In genomic region chr1:18608534-18608933, GRCh38 we compare ENCODE assay signal across 25 cellular contexts. TPM values are rescaled to one million over a fixed set of nuclear protein-coding genes. Genes with fewer than 3 reads are reported as not detected.
DNase-seq lines count a peak whose midpoint lies in the region; ATAC-seq, FAIRE-seq and TF ChIP-seq lines count a peak whose summit lies in the region.
"Had no signal": no experiment of that assay in that cellular context is flagged by ENCODE, and none has a peak within 500 bp of the region (broad histone marks: within the 10 kb centered on the region; RNA-seq: fewer than 3 reads in every experiment).

No MANE protein-coding gene starts in this region.

- ATAC-seq in SK-N-SH treated with all-trans-retinoic acid at 6 μM for 48 hours (no peak), HG03108 (IDR thresholded peaks at IDR 0.05; ENCODE audit: unreplicated experiment) (no peak)

- no peak overlapping the region for H2BK20ac ChIP-seq in H1 (ENCODE audit: low read length)

- H3F3A ChIP-seq in SK-N-SH (replicated peaks; ENCODE audit: insufficient read depth) (no peaks in the 10 kb centered on the region), Loucy (ENCODE audit: low read depth) (no peaks in the 10 kb centered on the region)

- H4K8ac ChIP-seq in H1 (ENCODE audit: extremely low read depth, insufficient read depth, low read length), result no peak overlapping the region

- H3K4me2 ChIP-seq in SK-N-SH, result no peak overlapping the region
- H3K4me2 ChIP-seq in Loucy (ENCODE audit: low read depth, low read length, poor library complexity, severe bottlenecking), result no peak overlapping the region
- H3K4me2 ChIP-seq in H1 (ENCODE audit: insufficient read depth in 1 of 2, low read depth in 2 of 2, low read length in 2 of 2), result no peak overlapping the region

- TF ChIP-seq EP300 in SK-N-SH (IDR thresholded peaks at IDR 0.05; ENCODE audit: borderline replicate concordance in 1 of 2, low read depth in 1 of 2, low read length in 1 of 2) (no peak), H1 (IDR thresholded peaks at IDR 0.05; ENCODE audit: borderline replicate concordance in 1 of 2, low read depth in 2 of 2, low read length in 2 of 2) (no peak)

- no peak overlapping the region for H2BK12ac ChIP-seq in H1 (ENCODE audit: low read depth, low read length)

- H3K79me1 ChIP-seq in H1 (ENCODE audit: low read depth, low read length), result no peaks in the 10 kb centered on the region

- H3K27me3 ChIP-seq in SK-N-SH (ENCODE audit: insufficient read depth), result no peaks in the 10 kb centered on the region
- H3K27me3 ChIP-seq in Loucy (ENCODE audit: insufficient read depth, low read length, poor library complexity, severe bottlenecking), result no peaks in the 10 kb centered on the region
- peaks cover 0 to 2% (median under 1%) of the 10 kb centered on the region in 4 experiments; a peak in 1 of 7 replicates for H3K27me3 ChIP-seq in H1 (replicated peaks in 1 of 4; ENCODE audit: control insufficient read depth in 3 of 4, extremely low read depth in 1 of 4, insufficient read depth in 3 of 4, low read length in 3 of 4)
- peaks cover 95% of the 10 kb centered on the region for H3K27me3 ChIP-seq in left ventricle myocardium inferior (ENCODE audit: low read depth)

- H3K9me2 ChIP-seq in SK-N-SH, result no peaks in the 10 kb centered on the region
- H3K9me2 ChIP-seq in Loucy (replicated peaks; ENCODE audit: low read depth, low read length), result no peaks in the 10 kb centered on the region

- intact Hi-C loops in left ventricle myocardium inferior (cut with micrococcal nuclease), result no loop called here

- H3K4me1 ChIP-seq in SK-N-SH (ENCODE audit: control insufficient read depth in 1 of 2, insufficient read depth in 2 of 2, low read depth in 1 of 2, low read length in 1 of 2), result no peaks in the 10 kb centered on the region
- H3K4me1 ChIP-seq in Loucy (ENCODE audit: insufficient read depth, low read length, poor library complexity, severe bottlenecking), result no peaks in the 10 kb centered on the region
- peaks cover 0 to 5% (median 0%) of the 10 kb centered on the region in 4 experiments; a peak in 2 of 7 replicates for H3K4me1 ChIP-seq in H1 (replicated peaks in 1 of 4; ENCODE audit: control insufficient read depth in 3 of 4, insufficient read depth in 4 of 4, low read length in 3 of 4)
- H3K4me1 ChIP-seq in left ventricle myocardium inferior, result no peaks in the 10 kb centered on the region

- no peak overlapping the region for H3K14ac ChIP-seq in H1 (ENCODE audit: insufficient read length)

- 31% methylated on average over 1 of the region's 1 CpG for WGBS in SK-N-SH (ENCODE audit: low lambda C conversion rate)
- WGBS in H1 (ENCODE audit: extremely low coverage in 1 of 2, insufficient coverage in 1 of 2, insufficient read length in 1 of 2, insufficient replicate concordance in 2 of 2, low coverage in 1 of 2, low lambda C conversion rate in 2 of 2, missing lambda C conversion rate in 1 of 2), 2 experiments, result 100% methylated on average over 1 of the region's 1 CpG; no CpG with 5 or more reads in 1 of the 2 experiments

- no peak overlapping the region for H4K91ac ChIP-seq in H1 (replicated peaks; ENCODE audit: insufficient read length, low read length)

- H3K36me3 ChIP-seq in SK-N-SH (replicated peaks in 1 of 2; ENCODE audit: control insufficient read depth in 1 of 2, insufficient read depth in 2 of 2, low read length in 1 of 2) (no peaks in the 10 kb centered on the region), Loucy (ENCODE audit: insufficient read depth, low read length) (no peaks in the 10 kb centered on the region), H1 (ENCODE audit: control insufficient read depth in 2 of 4, insufficient read depth in 4 of 4, low read length in 3 of 4) (no peaks in the 10 kb centered on the region), left ventricle myocardium inferior (no peaks in the 10 kb centered on the region)

- H2AFZ ChIP-seq in SK-N-SH (ENCODE audit: low read depth) (no peak overlapping the region), Loucy (ENCODE audit: low read length) (no peak overlapping the region), H1 (ENCODE audit: low read length) (no peak overlapping the region)

- H2BK15ac ChIP-seq in H1 (ENCODE audit: low read length), result no peak overlapping the region

- no peak for TF ChIP-seq POLR2A in H1 (IDR thresholded peaks at IDR 0.05; ENCODE audit: control extremely low read depth in 1 of 2, low read depth in 2 of 2, low read length in 2 of 2)

- POLR2A ChIA-PET in SK-N-SH (lab: Yijun Ruan, JAX) (no interaction called here), H1 (lab: Charles Lee; ENCODE audit: partially characterized antibody) (no interaction called here)

- H2BK120ac ChIP-seq in H1 (replicated peaks; ENCODE audit: low read depth, low read length), result no peak overlapping the region

- H4K20me1 ChIP-seq in SK-N-SH (ENCODE audit: insufficient read depth) (no peaks in the 10 kb centered on the region), Loucy (ENCODE audit: insufficient read depth, low read length, poor library complexity, severe bottlenecking) (no peaks in the 10 kb centered on the region), H1 (replicated peaks in 1 of 2; ENCODE audit: control insufficient read depth in 1 of 2, insufficient read depth in 2 of 2, low read length in 2 of 2) (no peaks in the 10 kb centered on the region)

- H3K9ac ChIP-seq in SK-N-SH, result no peak overlapping the region
- H3K9ac ChIP-seq in Loucy (ENCODE audit: low read depth, low read length, poor library complexity, severe bottlenecking), result no peak overlapping the region
- H3K9ac ChIP-seq in H1 (replicated peaks in 1 of 4; ENCODE audit: extremely low read depth in 1 of 4, low read depth in 3 of 4, low read length in 3 of 4), result no peak overlapping the region

- no peak overlapping the region for H3K18ac ChIP-seq in H1 (ENCODE audit: extremely low read depth, low read length)

- H2AK5ac ChIP-seq in H1 (ENCODE audit: low read depth, low read length), result no peak overlapping the region

- no peaks in the 10 kb centered on the region; the same call in 1 of the 2 replicates for H3K23me2 ChIP-seq in H1 (ENCODE audit: low read depth, low read length)

- H3K56ac ChIP-seq in H1 (replicated peaks; ENCODE audit: insufficient read length, low read depth, low read length), result no peak overlapping the region

- DNase-seq in SK-N-SH, result no peak
- DNase-seq in H1 (ENCODE audit: low read depth in 1 of 2, low spot score in 2 of 2), result no peak
- DNase-seq in NCI-H128 (lab: John Stamatoyannopoulos, UW; ENCODE audit: unreplicated experiment), result no peak
- no peak for DNase-seq in RPMI8226
- DNase-seq in left ventricle myocardium inferior, result no peak
- DNase-seq: activated CD4-positive, alpha-beta memory T cell treated with anti-CD3 and anti-CD28 coated beads, Interleukin-2, amount 10 ng/mL, durations not matched to agents 7 days and 5 days; activated naive CD4-positive, alpha-beta T cell treated with Interleukin-2 at 50 U/mL for 16 hours; amygdala; HCEC 1CT; islet precursor cell; NCI-H1105 treated with DMSO at 0.1 percent for 48 hours; NCI-H2171 treated with DMSO at 0.1 percent for 48 hours; NCI-H526; retina; stimulated activated CD4-positive, alpha-beta T cell treated with anti-CD3 and anti-CD28 coated beads, Interleukin-12 subunit alpha, Interleukin-12 subunit beta, amount 100 ng/mL, for 4 hours; T1000 had no signal

- H3K4me3 ChIP-seq in SK-N-SH (ENCODE audit: low read depth in 2 of 2, low read length in 1 of 2) (no peak overlapping the region), Loucy (ENCODE audit: low read length, poor library complexity, severe bottlenecking) (no peak overlapping the region), H1 (ENCODE audit: extremely low read depth in 1 of 4, insufficient read depth in 2 of 4, low read depth in 3 of 4, low read length in 4 of 4) (no peak overlapping the region), left ventricle myocardium inferior (no peak overlapping the region)

- H3K79me2 ChIP-seq in SK-N-SH (ENCODE audit: insufficient read depth), result no peaks in the 10 kb centered on the region
- no peaks in the 10 kb centered on the region for H3K79me2 ChIP-seq in Loucy (ENCODE audit: insufficient read depth, low read length)
- no peaks in the 10 kb centered on the region for H3K79me2 ChIP-seq in H1 (ENCODE audit: control insufficient read depth in 1 of 2, insufficient read depth in 2 of 2, low read length in 2 of 2)

- H3K4ac ChIP-seq in H1 (replicated peaks; ENCODE audit: insufficient read length, low read depth, low read length), result no peak overlapping the region

- H2BK5ac ChIP-seq in H1 (ENCODE audit: low read depth, low read length), result no peak overlapping the region

- H3K9me3 ChIP-seq in SK-N-SH (no peaks in the 10 kb centered on the region), Loucy (ENCODE audit: insufficient read depth, low read depth, low read length) (no peaks in the 10 kb centered on the region), H1 (ENCODE audit: insufficient read depth in 2 of 2, low read depth in 1 of 2, low read length in 1 of 2) (no peaks in the 10 kb centered on the region), left ventricle myocardium inferior (replicated peaks) (no peaks in the 10 kb centered on the region)

- TF ChIP-seq RAD21 in SK-N-SH (IDR thresholded peaks at IDR 0.05; ENCODE audit: low read length), result no peak
- peak; percentile 46 to 60 for TF ChIP-seq RAD21 in H1 (IDR thresholded peaks at IDR 0.05 in 1 of 2, conservative IDR thresholded peaks at IDR 0.05 in 1 of 2; ENCODE audit: low read depth in 2 of 2, low read length in 2 of 2)

- FAIRE-seq in H1 (lab: Jason Lieb, UNC), result no peak
- FAIRE-seq: endothelial cell of umbilical vein had no signal

- H3K23ac ChIP-seq in H1 (ENCODE audit: insufficient read length), result no peak overlapping the region

- peak; percentile 28; the same call in 1 of the 2 replicates for TF ChIP-seq CTCF in SK-N-SH (IDR thresholded peaks at IDR 0.05)
- peak; percentile 57 for TF ChIP-seq CTCF in Loucy (conservative IDR thresholded peaks at IDR 0.05; ENCODE audit: low read length)
- peak in 2 of 3 experiments; percentile 38; a peak in 2 of 4 replicates for TF ChIP-seq CTCF in H1 (IDR thresholded peaks at IDR 0.05; ENCODE audit: control extremely low read depth in 1 of 3, insufficient read depth in 1 of 3, low read depth in 1 of 3, low read length in 3 of 3)
- no peak for TF ChIP-seq CTCF in left ventricle myocardium inferior (IDR thresholded peaks at IDR 0.05; ENCODE audit: borderline replicate concordance)

- H3K27ac ChIP-seq in SK-N-SH (ENCODE audit: low read depth in 2 of 2, low read length in 1 of 2) (no peak overlapping the region), H1 (ENCODE audit: low read depth, low read length) (no peak overlapping the region), left ventricle myocardium inferior (replicated peaks) (no peak overlapping the region)

- CTCF ChIA-PET in SK-N-SH (lab: Yijun Ruan, JAX) (interaction anchor here (0.6 to 4.5 kb wide), 9 partner anchors 9 to 274 kb away, joined by 3 to 33 read pairs (median 4); no protein-coding TSS in a partner anchor), H1 (lab: Charles Lee; ENCODE audit: partially characterized antibody) (interaction anchor here (0.6 to 3.2 kb wide), 21 partner anchors 8 to 257 kb away, joined by 3 to 22 read pairs (median 4); no protein-coding TSS in a partner anchor)

- H4K5ac ChIP-seq in H1 (ENCODE audit: insufficient read length, low read depth, low read length), result no peak overlapping the region

RNA-seq across cellular contexts. Expression of gene PAX7, which starts 22.1 kb away (rescaled TPM):
- polyA plus RNA-seq in SK-N-SH (2012; rRNA removed) (not detected in 2 replicates), H1 (2011; rRNA removed) (0.02 TPM in 1 of 2 replicates, not detected in the other)
- polyA plus RNA-seq in SK-N-SH (2012; cell fraction: cytosol; rRNA removed), result not detected in 2 replicates
- not detected in 2 replicates for polyA plus RNA-seq in SK-N-SH (2012; cell fraction: nucleus; rRNA removed)
- total RNA-seq in H1 (2021; fragmentation: NEBNext Ultra II Directional; extraction: Animal tissue kit (Norgen Biotek cat#: 25700)), result not detected in 2 replicates
- 0.03 TPM for polyA plus RNA-seq in H1 (2011; cell fraction: cytosol; rRNA removed)
- polyA plus RNA-seq in H1 (2011; cell fraction: nucleus; rRNA removed), result 0.03 TPM
- polyA plus RNA-seq in H1 (2012, experiment 1 of 2), result 0.03 to 0.08 TPM in 2 of 4 replicates, not detected in the others
- polyA plus RNA-seq in H1 (2012, experiment 2 of 2), result 0.07 TPM
- polyA plus RNA-seq in H1 (2013, experiment 1 of 2), result 0.02 TPM
- 0.02 TPM for polyA plus RNA-seq in H1 (2013, experiment 2 of 2)
- polyA minus RNA-seq in H1 (2011; rRNA and poly(A)+ RNA removed), result 0.13 TPM in 1 of 2 replicates, not detected in the other
- not detected for polyA minus RNA-seq in H1 (2011; cell fraction: cytosol; rRNA and poly(A)+ RNA removed)
- 0.40 TPM for polyA minus RNA-seq in H1 (2011; cell fraction: nucleus; rRNA and poly(A)+ RNA removed)
- total RNA-seq in left ventricle myocardium inferior, result not detected
- total RNA-seq: activated CD4-positive, alpha-beta memory T cell treated with anti-CD3 and anti-CD28 coated beads, Interleukin-2, amount 10 ng/mL, durations not matched to agents 7 days and 5 days; endothelial cell of umbilical vein; fibroblast of villous mesenchyme; HT1080; lung microvascular endothelial cell; omental fat pad had no signal
- polyA plus RNA-seq: endothelial cell of umbilical vein, urinary bladder had no signal

Comparison
In these comparisons a context has a peak if more than half of its experiments do, and no peak if none do; other contexts are left out.
1. Of the 17 proteins assayed by ChIP-seq in both H1 and SK-N-SH: peak only in H1: RAD21; only in SK-N-SH: none; in both: CTCF; in neither: 15.